In genomic region chr6:36094786-36095496, GRCh38 we compare ENCODE assay signal across 8 cellular contexts. TPM values are rescaled to one million over a fixed set of nuclear protein-coding genes. Genes with fewer than 3 reads are reported as not detected.
DNase-seq lines count a peak whose midpoint lies in the region; ATAC-seq and TF ChIP-seq lines count a peak whose summit lies in the region.

No MANE protein-coding gene starts in this region.

- no peak overlapping the region for H3K27ac Mint-ChIP-seq in activated CD4-positive, alpha-beta T cell treated with anti-CD3 and anti-CD28 coated beads, Interleukin-2, amount 10 ng/mL, durations not matched to agents 24 days and 14 days

- H3K9me3 ChIP-seq in colonic mucosa (no peaks in the 10 kb centered on the region), left lung (no peaks in the 10 kb centered on the region)

- H3K4me3 ChIP-seq in colonic mucosa = no peak overlapping the region
- no peak overlapping the region for H3K4me3 ChIP-seq in left lung

- ATAC-seq in HG02763 (IDR thresholded peaks at IDR 0.05; ENCODE audit: unreplicated experiment) = peak; percentile 62
- ATAC-seq in left lung = peak; percentile 98
- ATAC-seq in GM19328 (IDR thresholded peaks at IDR 0.05; ENCODE audit: unreplicated experiment) = no peak

- no peak overlapping the region for H3K4me3 Mint-ChIP-seq in activated CD4-positive, alpha-beta T cell treated with anti-CD3 and anti-CD28 coated beads, Interleukin-2, amount 10 ng/mL, durations not matched to agents 24 days and 14 days

- peaks cover 18% of the 10 kb centered on the region for H3K36me3 Mint-ChIP-seq in activated CD4-positive, alpha-beta T cell treated with anti-CD3 and anti-CD28 coated beads, Interleukin-2, amount 10 ng/mL, durations not matched to agents 24 days and 14 days (ENCODE audit: low read depth)

- H3K9ac ChIP-seq in colonic mucosa (ENCODE audit: low read depth in 2 of 2, low read length in 2 of 2) = peak overlapping the region; percentile 36 to 52

- H3K4me1 ChIP-seq in colonic mucosa = peaks cover 4% of the 10 kb centered on the region
- H3K4me1 ChIP-seq in left lung = peaks cover 0 to 17% of the 10 kb centered on the region in 2 donors

- H3K36me3 ChIP-seq in colonic mucosa (no peaks in the 10 kb centered on the region), left lung (peaks cover 0 to 55% of the 10 kb centered on the region in 2 donors)

- peak; percentile 42 for DNase-seq in DMS153 treated with DMSO at 0.1 percent for 48 hours (lab: John Stamatoyannopoulos, UW; ENCODE audit: unreplicated experiment)
- peak; percentile 29 for DNase-seq in NCI-H446 treated with DMSO at 0.1 percent for 48 hours (lab: John Stamatoyannopoulos, UW)
- DNase-seq in activated CD4-positive, alpha-beta T cell treated with anti-CD3 and anti-CD28 coated beads, Interleukin-2, amount 10 ng/mL, durations not matched to agents 24 days and 14 days = peak; percentile 94
- DNase-seq in colonic mucosa = peak; percentile 91
- peak; percentile 78 to 93 for DNase-seq in left lung
- peak; percentile 85 to 87 for DNase-seq in stimulated activated CD4-positive, alpha-beta T cell treated with anti-CD3 and anti-CD28 coated beads, Interleukin-2, amount 100 ng/mL, for 24 hours

- H3K4me1 Mint-ChIP-seq in activated CD4-positive, alpha-beta T cell treated with anti-CD3 and anti-CD28 coated beads, Interleukin-2, amount 10 ng/mL, durations not matched to agents 24 days and 14 days = peaks cover 21% of the 10 kb centered on the region

- no peaks in the 10 kb centered on the region for H3K9me3 Mint-ChIP-seq in activated CD4-positive, alpha-beta T cell treated with anti-CD3 and anti-CD28 coated beads, Interleukin-2, amount 10 ng/mL, durations not matched to agents 24 days and 14 days

- peak; percentile 97 for TF ChIP-seq CTCF in colonic mucosa (IDR thresholded peaks at IDR 0.05)
- peak; percentile 87 to 97 for TF ChIP-seq CTCF in left lung (IDR thresholded peaks at IDR 0.05)

- no peaks in the 10 kb centered on the region for H3K27me3 ChIP-seq in colonic mucosa
- H3K27me3 ChIP-seq in left lung = no peaks in the 10 kb centered on the region

- intact Hi-C loops in activated CD4-positive, alpha-beta T cell treated with anti-CD3 and anti-CD28 coated beads, Interleukin-2, amount 10 ng/mL, durations not matched to agents 24 days and 14 days (cut with micrococcal nuclease) = loop anchor here (1.0 to 10.0 kb wide), 3 partner anchors 22 to 180 kb away; partner anchors contain the start of gene MAPK14
- intact Hi-C loops in colonic mucosa (cut with DNase I) (loop anchor here (2.0 kb wide), 1 partner anchor 68 kb away; the partner anchor contains the start of gene MAPK14), left lung (cut with DNase I) (loop anchor here in 1 of 2 donors (5.0 kb wide), 1 partner anchor 68 kb away; the partner anchor contains the start of gene MAPK14)

- no peaks in the 10 kb centered on the region for H3K27me3 Mint-ChIP-seq in activated CD4-positive, alpha-beta T cell treated with anti-CD3 and anti-CD28 coated beads, Interleukin-2, amount 10 ng/mL, durations not matched to agents 24 days and 14 days

- peak overlapping the region; percentile 74 for H3K27ac ChIP-seq in colonic mucosa
- no peak overlapping the region for H3K27ac ChIP-seq in left lung

RNA-seq across cellular contexts. Expression of gene MAPK13, which starts 35.4 kb away (rescaled TPM):
- 59.4 and 61.6 TPM in 2 replicates for total RNA-seq in activated CD4-positive, alpha-beta T cell treated with anti-CD3 and anti-CD28 coated beads, Interleukin-2, amount 10 ng/mL, durations not matched to agents 24 days and 14 days
- total RNA-seq in colonic mucosa (100 to 1,000 TPM; 166 to 186 TPM), left lung (10 to 100 TPM; 83.2 to 89.7 TPM)

Comparison
In these comparisons a context has a peak if more than half of its experiments do, and no peak if none do; other contexts are left out.
1. DNase-seq: peak in every context shown above with its lines; median percentile 94 in activated CD4-positive, alpha-beta T cell treated with anti-CD3 and anti-CD28 coated beads, Interleukin-2, amount 10 ng/mL, durations not matched to agents 24 days and 14 days; 91 in colonic mucosa; 86 in stimulated activated CD4-positive, alpha-beta T cell treated with anti-CD3 and anti-CD28 coated beads, Interleukin-2, amount 100 ng/mL, for 24 hours; 86 in left lung; 42 in DMS153 treated with DMSO at 0.1 percent for 48 hours; 29 in NCI-H446 treated with DMSO at 0.1 percent for 48 hours.